Comparison of ENCODE assay signal across 8 cellular contexts in the genomic region with DNA sequence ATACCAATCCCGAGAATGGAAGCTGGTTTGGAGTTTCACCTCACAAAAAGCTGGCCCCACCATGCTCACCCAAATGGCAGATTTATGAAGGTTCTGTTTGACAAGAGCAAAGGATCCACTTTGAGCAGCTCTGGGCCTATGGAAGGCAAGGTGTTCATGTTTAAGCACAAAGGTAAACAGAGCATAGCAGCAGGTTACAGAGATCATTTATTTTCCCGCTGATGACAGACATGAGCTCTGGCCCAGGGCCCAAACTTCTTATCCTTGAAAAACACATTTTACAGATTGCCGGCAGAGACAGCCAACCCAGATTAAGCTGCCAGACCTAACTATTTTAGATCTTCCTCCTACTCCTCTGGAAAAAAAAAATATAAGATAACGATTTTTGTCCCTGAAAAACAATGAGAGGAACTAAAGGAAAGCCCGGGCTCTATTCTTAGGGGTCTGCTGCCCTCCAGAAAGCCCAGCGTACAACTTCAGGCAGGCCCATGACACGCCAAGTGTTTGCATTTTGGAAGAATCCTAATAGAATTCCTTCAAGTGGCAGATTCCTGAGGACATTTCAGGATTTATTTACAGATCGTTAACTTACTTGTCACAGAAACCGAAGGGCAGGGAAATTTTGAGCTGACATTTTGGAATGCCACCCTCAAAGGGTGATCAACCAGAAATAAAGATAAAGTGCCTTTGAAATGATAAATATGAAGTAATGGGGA. TPM values are rescaled to one million over a fixed set of nuclear protein-coding genes. Genes with fewer than 3 reads are reported as not detected.
A peak's percentile ranks its signal among the peaks of the same experiment; 100 is the strongest.
DNase-seq lines count a peak whose midpoint lies in the region; ATAC-seq and TF ChIP-seq lines count a peak whose summit lies in the region.

No MANE protein-coding gene starts in this region.

- H3K4me3 ChIP-seq in BLaER1, result peak overlapping the region; percentile 54; the same call in 1 of the 2 replicates
- H3K4me3 ChIP-seq in prostate gland, result no peak overlapping the region

- DNase-seq in NCI-H748 treated with DMSO at 0.1 percent for 48 hours (lab: John Stamatoyannopoulos, UW) (peak; percentile 78), dermis microvascular lymphatic vessel endothelial cell (ENCODE audit: low read depth in 2 of 2) (peak; percentile 84 to 95), prostate gland (ENCODE audit: low spot score) (peak; percentile 88), NCI-H1048 (lab: John Stamatoyannopoulos, UW) (no peak), AG20443 (ENCODE audit: low spot score) (no peak)
- no peak for DNase-seq in stimulated activated CD8-positive, alpha-beta memory T cell treated with anti-CD3 and anti-CD28 coated beads, Interleukin-4, amount 100 ng/mL, for 48 hours

- WGBS in prostate gland, result 10% methylated on average over 9 of the region's 9 CpGs

- no peaks in the 10 kb centered on the region for H4K20me1 ChIP-seq in BLaER1

- H3K9me3 ChIP-seq in BLaER1 (no peaks in the 10 kb centered on the region), prostate gland (no peaks in the 10 kb centered on the region)

- H3K27ac ChIP-seq in BLaER1, result peak overlapping the region; percentile 90
- H3K27ac ChIP-seq in prostate gland, result peak overlapping the region; percentile 65 to 69

- H3K4me1 ChIP-seq in BLaER1, result peaks cover 92% of the 10 kb centered on the region
- peaks cover 4% of the 10 kb centered on the region for H3K4me1 ChIP-seq in prostate gland (replicated peaks)

- no peak for TF ChIP-seq POLR2A in prostate gland (IDR thresholded peaks at IDR 0.05)

- H3K36me3 ChIP-seq in BLaER1 (no peaks in the 10 kb centered on the region), prostate gland (no peaks in the 10 kb centered on the region)

- peak; percentile 1 for ATAC-seq in GM21786 (IDR thresholded peaks at IDR 0.05; ENCODE audit: unreplicated experiment)

- H3K4me2 ChIP-seq in BLaER1, result peak overlapping the region; percentile 91

- intact Hi-C loops in prostate gland (cut with DNase I), result no loop called here

- no peaks in the 10 kb centered on the region for H3K27me3 ChIP-seq in BLaER1
- H3K27me3 ChIP-seq in prostate gland (replicated peaks; ENCODE audit: insufficient read depth), result no peaks in the 10 kb centered on the region

- TF ChIP-seq CTCF in prostate gland (IDR thresholded peaks at IDR 0.05), result no peak

- peak overlapping the region; percentile 58 for H3K9ac ChIP-seq in BLaER1

RNA-seq across cellular contexts. Expression of gene SYPL1, which starts 40.0 kb away (rescaled TPM):
- total RNA-seq in dermis microvascular lymphatic vessel endothelial cell, result 70.1 and 87.7 TPM in 2 replicates
- total RNA-seq in prostate gland, result 100 to 1,000 TPM in 1 of 2 donors, 10 to 100 TPM in 1; 87.9 to 132 TPM

Comparison
In these comparisons a context has a peak if more than half of its experiments do, and no peak if none do; other contexts are left out.
1. DNase-seq: peak in NCI-H748 treated with DMSO at 0.1 percent for 48 hours (single experiment), dermis microvascular lymphatic vessel endothelial cell (2 of 2) and prostate gland (single experiment); none in NCI-H1048 (single experiment), stimulated activated CD8-positive, alpha-beta memory T cell treated with anti-CD3 and anti-CD28 coated beads, Interleukin-4, amount 100 ng/mL, for 48 hours (single experiment) and AG20443 (single experiment).